In the genomic region with DNA sequence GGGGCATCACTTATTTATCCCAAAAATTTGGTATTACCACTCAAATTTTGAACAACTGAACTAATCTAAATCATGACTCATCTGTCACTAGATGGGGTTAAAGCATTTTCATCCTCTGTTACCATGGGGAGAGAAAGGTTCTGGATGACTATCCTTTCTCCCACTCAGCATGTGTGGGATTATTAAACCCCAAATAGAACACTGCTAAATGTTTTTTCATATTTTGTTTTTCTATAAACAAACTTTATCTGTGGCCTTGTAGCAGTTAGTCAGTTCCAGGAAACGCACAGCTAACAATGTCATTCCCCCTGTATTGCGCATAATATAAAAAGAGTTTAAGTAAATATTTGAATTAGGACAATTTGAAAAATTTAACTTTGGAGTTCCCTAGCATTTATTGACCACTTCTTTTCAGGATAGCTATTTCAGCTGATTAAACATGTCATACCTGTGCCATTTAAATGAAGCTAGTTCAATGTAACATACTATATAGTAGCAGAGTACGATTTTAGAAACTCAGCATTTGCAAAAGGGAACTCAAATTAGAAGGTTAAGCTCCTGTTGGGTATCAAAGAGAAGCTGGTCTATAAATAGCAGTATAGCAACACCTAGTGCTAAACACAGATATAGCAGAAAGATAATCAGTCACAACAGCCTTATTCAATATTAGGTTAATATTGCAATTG, we compare ENCODE assay signal across 1 cellular context.
TF ChIP-seq lines count a peak whose summit lies in the region.

No MANE protein-coding gene starts in this region.

TF ChIP-seq in GM12878, 131 proteins besides CTCF, POLR2A, EP300 and RAD21:
- TF ChIP-seq, protein P1, sequence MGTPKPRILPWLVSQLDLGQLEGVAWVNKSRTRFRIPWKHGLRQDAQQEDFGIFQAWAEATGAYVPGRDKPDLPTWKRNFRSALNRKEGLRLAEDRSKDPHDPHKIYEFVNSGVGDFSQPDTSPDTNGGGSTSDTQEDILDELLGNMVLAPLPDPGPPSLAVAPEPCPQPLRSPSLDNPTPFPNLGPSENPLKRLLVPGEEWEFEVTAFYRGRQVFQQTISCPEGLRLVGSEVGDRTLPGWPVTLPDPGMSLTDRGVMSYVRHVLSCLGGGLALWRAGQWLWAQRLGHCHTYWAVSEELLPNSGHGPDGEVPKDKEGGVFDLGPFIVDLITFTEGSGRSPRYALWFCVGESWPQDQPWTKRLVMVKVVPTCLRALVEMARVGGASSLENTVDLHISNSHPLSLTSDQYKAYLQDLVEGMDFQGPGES (IDR thresholded peaks at IDR 0.05) = no peak
- TF ChIP-seq SMARCA5 (IDR thresholded peaks at IDR 0.05) = peak; percentile 80; the same call in 1 of the 2 replicates
- no peak for TF ChIP-seq ZNF274 (IDR thresholded peaks at IDR 0.05; ENCODE audit: insufficient read depth, insufficient read length)
- TF ChIP-seq, protein P2, sequence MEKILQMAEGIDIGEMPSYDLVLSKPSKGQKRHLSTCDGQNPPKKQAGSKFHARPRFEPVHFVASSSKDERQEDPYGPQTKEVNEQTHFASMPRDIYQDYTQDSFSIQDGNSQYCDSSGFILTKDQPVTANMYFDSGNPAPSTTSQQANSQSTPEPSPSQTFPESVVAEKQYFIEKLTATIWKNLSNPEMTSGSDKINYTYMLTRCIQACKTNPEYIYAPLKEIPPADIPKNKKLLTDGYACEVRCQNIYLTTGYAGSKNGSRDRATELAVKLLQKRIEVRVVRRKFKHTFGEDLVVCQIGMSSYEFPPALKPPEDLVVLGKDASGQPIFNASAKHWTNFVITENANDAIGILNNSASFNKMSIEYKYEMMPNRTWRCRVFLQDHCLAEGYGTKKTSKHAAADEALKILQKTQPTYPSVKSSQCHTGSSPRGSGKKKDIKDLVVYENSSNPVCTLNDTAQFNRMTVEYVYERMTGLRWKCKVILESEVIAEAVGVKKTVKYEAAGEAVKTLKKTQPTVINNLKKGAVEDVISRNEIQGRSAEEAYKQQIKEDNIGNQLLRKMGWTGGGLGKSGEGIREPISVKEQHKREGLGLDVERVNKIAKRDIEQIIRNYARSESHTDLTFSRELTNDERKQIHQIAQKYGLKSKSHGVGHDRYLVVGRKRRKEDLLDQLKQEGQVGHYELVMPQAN (conservative IDR thresholded peaks at IDR 0.05) = no peak
- TF ChIP-seq ESRRA (IDR thresholded peaks at IDR 0.05; ENCODE audit: low read length) = no peak
- TF ChIP-seq ATF7 (IDR thresholded peaks at IDR 0.05; ENCODE audit: low read depth) = 0 out of 2 replicates have a peak, but pooled peaks have one; percentile 21
- TF ChIP-seq ZNF592 (IDR thresholded peaks at IDR 0.05) = 0 out of 2 replicates have a peak, but pooled peaks have one; percentile 73
- no peak for TF ChIP-seq TBL1XR1 (IDR thresholded peaks at IDR 0.05; ENCODE audit: low read depth, low read length)
- no peak for TF ChIP-seq ZBED1 (IDR thresholded peaks at IDR 0.05; ENCODE audit: borderline replicate concordance)
- TF ChIP-seq SMC3 (IDR thresholded peaks at IDR 0.05; ENCODE audit: borderline replicate concordance, low read length) = peak; percentile 79
- no peak for TF ChIP-seq NRF1 (conservative IDR thresholded peaks at IDR 0.05; ENCODE audit: low read depth, low read length)
- peak; percentile 81 for TF ChIP-seq MEF2A (IDR thresholded peaks at IDR 0.05; ENCODE audit: insufficient read depth, low read depth, low read length)
- TF ChIP-seq KAT2A (conservative IDR thresholded peaks at IDR 0.05; ENCODE audit: control insufficient read depth, low read depth, low read length) = no peak
- no peak for TF ChIP-seq CHD1 (IDR thresholded peaks at IDR 0.05; ENCODE audit: low read depth, low read length)
- TF ChIP-seq JUND (IDR thresholded peaks at IDR 0.05; ENCODE audit: low read depth, low read length) = no peak
- no peak for TF ChIP-seq SMAD5 (IDR thresholded peaks at IDR 0.05; ENCODE audit: low read depth)
- TF ChIP-seq KLF5 (IDR thresholded peaks at IDR 0.05; ENCODE audit: partially characterized antibody) = no peak
